ENCODE assay signal across 1 cellular context in genomic region chr1:43368646-43369020, GRCh38.
TF ChIP-seq lines count a peak whose summit lies in the region.

No MANE protein-coding gene starts in this region.

TF ChIP-seq in A549, 52 proteins besides CTCF, POLR2A, EP300 and RAD21 (continued from another document):
- TF ChIP-seq E2F6 (IDR thresholded peaks at IDR 0.05; ENCODE audit: borderline replicate concordance, low read depth) (no peak), BCL3 (IDR thresholded peaks at IDR 0.05) (no peak), TFCP2L1 (CRISPR knock-in tag; IDR thresholded peaks at IDR 0.05) (no peak), NPAS2 (CRISPR knock-in tag; IDR thresholded peaks at IDR 0.05; ENCODE audit: borderline replicate concordance) (no peak)
TF ChIP-seq in A549: peak in this region for 0.
